In genomic region chr7:42876182-42877068, GRCh38 we compare ENCODE assay signal across 7 cellular contexts. TPM values are rescaled to one million over a fixed set of nuclear protein-coding genes. Genes with fewer than 3 reads are reported as not detected.
A peak's percentile ranks its signal among the peaks of the same experiment; 100 is the strongest.
DNase-seq lines count a peak whose midpoint lies in the region; ATAC-seq and TF ChIP-seq lines count a peak whose summit lies in the region.

No MANE protein-coding gene starts in this region.

- TF ChIP-seq CTCF in SU-DHL-6 (IDR thresholded peaks at IDR 0.05; ENCODE audit: insufficient read depth, low read length, poor library complexity, severe bottlenecking) (peak; percentile 73), body of pancreas (IDR thresholded peaks at IDR 0.05) (peak; percentile 41 to 80 (median 73))

- no peak overlapping the region for H3K9ac ChIP-seq in SU-DHL-6 (ENCODE audit: low read length)

- intact Hi-C loops in body of pancreas (cut with DNase I): no loop called here

- peak; percentile 79 for ATAC-seq in GM21423 (IDR thresholded peaks at IDR 0.05; ENCODE audit: unreplicated experiment)
- peak; percentile 75 for ATAC-seq in body of pancreas

- H3K4me3 ChIP-seq in SU-DHL-6 (ENCODE audit: insufficient read depth, low read length, poor library complexity, severe bottlenecking) (no peak overlapping the region), body of pancreas (no peak overlapping the region)

- no peak overlapping the region for H2AFZ ChIP-seq in SU-DHL-6 (ENCODE audit: low read depth, low read length, severe bottlenecking)

- 26 to 35% methylated on average over 5 of the region's 5 CpGs for WGBS in body of pancreas, 2 donors

- H3K79me2 ChIP-seq in SU-DHL-6 (ENCODE audit: insufficient read depth, low read length): no peaks in the 10 kb centered on the region

- H3K9me3 ChIP-seq in SU-DHL-6 (ENCODE audit: insufficient read depth, low read length) (no peaks in the 10 kb centered on the region), body of pancreas (no peaks in the 10 kb centered on the region)

- DNase-seq in G401 (ENCODE audit: low spot score): peak; percentile 25
- peak; percentile 52 for DNase-seq in HT1080 (ENCODE audit: low read depth)
- DNase-seq in body of pancreas: peak; percentile 67 to 79 (median 70)
- DNase-seq in islet precursor cell: peak; percentile 62
- DNase-seq in stimulated activated CD4-positive, alpha-beta T cell treated with anti-CD3 and anti-CD28 coated beads, Interleukin-4, amount 100 ng/mL, for 1 hour: peak; percentile 60

- in situ Hi-C loops in G401 (cut with HindIII; ENCODE audit: low sequenced_read_pairs): no loop called here

- H3K4me1 ChIP-seq in body of pancreas: no peaks in the 10 kb centered on the region

- H3K4me2 ChIP-seq in SU-DHL-6 (ENCODE audit: low read depth, low read length, poor library complexity, severe bottlenecking): no peak overlapping the region

- no peaks in the 10 kb centered on the region for H3K27me3 ChIP-seq in SU-DHL-6 (ENCODE audit: low read length)
- no peaks in the 10 kb centered on the region for H3K27me3 ChIP-seq in body of pancreas

- H3K36me3 ChIP-seq in SU-DHL-6 (ENCODE audit: low read length) (no peaks in the 10 kb centered on the region), body of pancreas (replicated peaks in 1 of 2; ENCODE audit: insufficient read depth in 1 of 2, low read depth in 2 of 2) (no peaks in the 10 kb centered on the region)

- H4K20me1 ChIP-seq in SU-DHL-6 (ENCODE audit: low read depth, low read length): no peaks in the 10 kb centered on the region

- no peak for TF ChIP-seq POLR2A in body of pancreas (IDR thresholded peaks at IDR 0.05)

- H3K27ac ChIP-seq in SU-DHL-6 (ENCODE audit: low read depth, low read length): no peak overlapping the region
- H3K27ac ChIP-seq in body of pancreas: no peak overlapping the region

- no peaks in the 10 kb centered on the region for H3K9me2 ChIP-seq in SU-DHL-6 (replicated peaks; ENCODE audit: insufficient read depth, low read length)

- no peaks in the 10 kb centered on the region for H3F3A ChIP-seq in SU-DHL-6 (ENCODE audit: insufficient read depth)

RNA-seq across cellular contexts. Expression of gene C7orf25, which starts 35.4 kb away (rescaled TPM):
- 1.5 and 7.0 TPM in 2 replicates for total RNA-seq in G401 (2014; rRNA removed; shearing (Covaris generic))
- 9.0 and 12.5 TPM in 2 replicates for total RNA-seq in HT1080 (2014; rRNA removed; shearing (Covaris generic))
- polyA plus RNA-seq in HT1080 (2015; cell fraction: cytosol; rRNA removed): 15.7 and 16.5 TPM in 2 replicates
- 6.3 and 8.6 TPM in 2 replicates for polyA plus RNA-seq in HT1080 (2015; cell fraction: nucleus; rRNA removed)
- 1 to 10 TPM; 4.9 to 6.0 TPM for total RNA-seq in body of pancreas

RNA-seq across cellular contexts. Expression of gene PSMA2, which starts 55.5 kb away (rescaled TPM):
- total RNA-seq in G401 (2014; rRNA removed; shearing (Covaris generic)): 235 and 237 TPM in 2 replicates
- total RNA-seq in HT1080 (2014; rRNA removed; shearing (Covaris generic)): 79.8 and 95.6 TPM in 2 replicates
- polyA plus RNA-seq in HT1080 (2015; cell fraction: cytosol; rRNA removed): 160 and 161 TPM in 2 replicates
- 106 and 115 TPM in 2 replicates for polyA plus RNA-seq in HT1080 (2015; cell fraction: nucleus; rRNA removed)
- 10 to 100 TPM; 28.0 to 32.7 TPM for total RNA-seq in body of pancreas

RNA-seq across cellular contexts. Expression of gene MRPL32, which starts 55.8 kb away (rescaled TPM):
- 84.9 and 111 TPM in 2 replicates for total RNA-seq in G401 (2014; rRNA removed; shearing (Covaris generic))
- total RNA-seq in HT1080 (2014; rRNA removed; shearing (Covaris generic)): 108 and 117 TPM in 2 replicates
- 67.0 and 77.4 TPM in 2 replicates for polyA plus RNA-seq in HT1080 (2015; cell fraction: cytosol; rRNA removed)
- polyA plus RNA-seq in HT1080 (2015; cell fraction: nucleus; rRNA removed): 88.7 and 92.8 TPM in 2 replicates
- total RNA-seq in body of pancreas: 10 to 100 TPM; 15.5 to 25.7 TPM
